ENCODE assay signal across 15 cellular contexts in genomic region chr3:79040701-79041100, GRCh38.
A peak's percentile ranks its signal among the peaks of the same experiment; 100 is the strongest.
DNase-seq lines count a peak whose midpoint lies in the region; ATAC-seq and TF ChIP-seq lines count a peak whose summit lies in the region.
"Had no signal": no experiment of that assay in that cellular context is flagged by ENCODE, and none has a peak within 500 bp of the region (broad histone marks: within the 10 kb centered on the region; RNA-seq: fewer than 3 reads in every experiment).

No MANE protein-coding gene starts in this region.

- peak; percentile 88 for DNase-seq in EL
- no peak for DNase-seq in RWPE2 (ENCODE audit: low spot score)
- peak; percentile 90 for DNase-seq in skeletal muscle cell (ENCODE audit: low read depth)
- no peak for DNase-seq in medulla oblongata (ENCODE audit: extremely low spot score)
- DNase-seq in heart left ventricle = no peak
- no peak for DNase-seq in midbrain (lab: John Stamatoyannopoulos, UW)
- DNase-seq: activated CD4-positive, alpha-beta T cell treated with anti-CD3 and anti-CD28 coated beads for 1 hour; activated naive CD8-positive, alpha-beta T cell treated with anti-CD3 and anti-CD28 coated beads, Interleukin-2, amount 50 U/mL, for 24 hours; gastrocnemius medialis; kidney; NCI-H1105; T-cell; thyroid gland had no signal

- intact Hi-C loops in heart left ventricle (cut with DNase I) = no loop called here

- TF ChIP-seq CTCF in RWPE2 (IDR thresholded peaks at IDR 0.05; ENCODE audit: poor library complexity, severe bottlenecking) = no peak
- TF ChIP-seq CTCF in heart left ventricle (IDR thresholded peaks at IDR 0.05) = no peak

- H3K4me1 ChIP-seq in RWPE2 (ENCODE audit: insufficient read depth, poor library complexity, severe bottlenecking) (peaks cover 14% of the 10 kb centered on the region), heart left ventricle (no peaks in the 10 kb centered on the region)
- H3K4me1 ChIP-seq: gastrocnemius medialis, thyroid gland had no signal

- H3K9me3 ChIP-seq in RWPE2 (ENCODE audit: severe bottlenecking) = no peaks in the 10 kb centered on the region
- H3K9me3 ChIP-seq in heart left ventricle = no peaks in the 10 kb centered on the region
- H3K9me3 ChIP-seq: gastrocnemius medialis, thyroid gland had no signal

- H3K36me3 ChIP-seq in RWPE2 (ENCODE audit: low read depth) = no peaks in the 10 kb centered on the region
- H3K36me3 ChIP-seq in heart left ventricle = no peaks in the 10 kb centered on the region
- H3K36me3 ChIP-seq: gastrocnemius medialis, thyroid gland had no signal

- H3K4me3 ChIP-seq in RWPE2 (ENCODE audit: severe bottlenecking) (no peak overlapping the region), skeletal muscle cell (ENCODE audit: low read depth, low read length) (no peak overlapping the region), heart left ventricle (no peak overlapping the region)
- H3K4me3 ChIP-seq: gastrocnemius medialis, thyroid gland had no signal

- WGBS in heart left ventricle, 4 donors = 76 to 94% (median 89%) methylated on average over 3 of the region's 3 CpGs

- H3K27ac ChIP-seq in RWPE2 (ENCODE audit: poor library complexity, severe bottlenecking) (peak overlapping the region; percentile 20), heart left ventricle (no peak overlapping the region)
- H3K27ac ChIP-seq: gastrocnemius medialis, thyroid gland had no signal

- ATAC-seq in RWPE2 (ENCODE audit: low read depth) (peak; percentile 100), esophagus mucosa (peak; percentile 92), HG03135 (IDR thresholded peaks at IDR 0.05; ENCODE audit: unreplicated experiment) (no peak), heart left ventricle (no peak)
- ATAC-seq: activated naive CD8-positive, alpha-beta T cell treated with anti-CD3 and anti-CD28 coated beads, Interleukin-2, amount 50 U/mL, for 24 hours; gastrocnemius medialis; T-cell had no signal

- H3K27me3 ChIP-seq in RWPE2 (ENCODE audit: insufficient read depth, poor library complexity, severe bottlenecking) = no peaks in the 10 kb centered on the region
- no peaks in the 10 kb centered on the region for H3K27me3 ChIP-seq in heart left ventricle
- H3K27me3 ChIP-seq: gastrocnemius medialis, thyroid gland had no signal

- no peak for TF ChIP-seq POLR2A in heart left ventricle (IDR thresholded peaks at IDR 0.05)

Comparison
In these comparisons a context has a peak if more than half of its experiments do, and no peak if none do; other contexts are left out.
1. DNase-seq: peak in EL (single experiment) and skeletal muscle cell (single experiment); none in RWPE2 (single experiment), medulla oblongata (single experiment), heart left ventricle (0 of 5) and midbrain (single experiment).
2. ATAC-seq: peak in RWPE2 (single experiment) and esophagus mucosa (single experiment); none in HG03135 (single experiment) and heart left ventricle (0 of 4).